25 cellular contexts compared by ENCODE assay signal in the genomic region with DNA sequence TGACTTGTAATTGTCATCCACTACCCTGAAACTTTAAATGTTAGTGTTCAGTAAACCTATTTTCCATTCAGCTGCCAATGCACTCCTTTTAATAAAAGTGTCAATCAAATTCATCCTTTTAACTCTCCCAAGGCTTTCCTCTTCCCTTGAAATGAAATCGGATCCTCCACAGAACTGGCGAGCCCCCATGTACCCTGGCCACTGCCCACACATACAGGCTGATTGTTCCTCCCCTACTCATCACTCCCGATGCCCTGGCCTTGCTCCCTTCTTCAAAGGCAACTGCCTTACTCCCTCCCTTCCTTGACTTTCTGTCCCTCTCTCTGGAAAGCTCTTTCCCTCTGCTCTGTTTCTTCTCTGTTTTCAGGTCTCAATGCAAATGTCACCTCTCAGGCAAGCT. TPM values are rescaled to one million over a fixed set of nuclear protein-coding genes. Genes with fewer than 3 reads are reported as not detected.
DNase-seq lines count a peak whose midpoint lies in the region; ATAC-seq and TF ChIP-seq lines count a peak whose summit lies in the region.
"Had no signal": no experiment of that assay in that cellular context is flagged by ENCODE, and none has a peak within 500 bp of the region (broad histone marks: within the 10 kb centered on the region; RNA-seq: fewer than 3 reads in every experiment).

No MANE protein-coding gene starts in this region.

- peaks cover 17% of the 10 kb centered on the region for H3K9me3 Mint-ChIP-seq in T-helper 1 cell treated with Interleukin-12 subunit alpha and Interleukin-12 subunit beta and Interleukin-4 antibody, amounts not matched to agents 30 μg/mL and 1 μg/mL, for 36 hours
- H3K9me3 Mint-ChIP-seq in CD8-positive, alpha-beta T cell, result peaks cover 7% of the 10 kb centered on the region

- H3K27me3 Mint-ChIP-seq in T-helper 1 cell treated with Interleukin-12 subunit alpha and Interleukin-12 subunit beta and Interleukin-4 antibody, amounts not matched to agents 30 μg/mL and 1 μg/mL, for 36 hours (ENCODE audit: low read depth), result peaks cover 34% of the 10 kb centered on the region
- no peaks in the 10 kb centered on the region for H3K27me3 Mint-ChIP-seq in CD8-positive, alpha-beta T cell (ENCODE audit: low read depth)

- H3K4me3 ChIP-seq in CD8-positive, alpha-beta T cell (ENCODE audit: low read depth, low read length), result no peak overlapping the region
- no peak overlapping the region for H3K4me3 ChIP-seq in osteoblast (ENCODE audit: insufficient read depth, low read length)
- H3K4me3 ChIP-seq: GM23338, SK-N-MC had no signal

- no peaks in the 10 kb centered on the region for H3K79me2 ChIP-seq in osteoblast (ENCODE audit: insufficient read depth, low read length)

- H3K9me3 ChIP-seq in CD8-positive, alpha-beta T cell (ENCODE audit: low read length), result peaks cover 5% of the 10 kb centered on the region
- peaks cover 1% of the 10 kb centered on the region for H3K9me3 ChIP-seq in osteoblast (ENCODE audit: low read depth, low read length)

- CTCF ChIA-PET in CD8-positive, alpha-beta T cell (lab: Charles Lee), result no interaction called here

- H3K4me3 Mint-ChIP-seq in T-helper 1 cell treated with Interleukin-12 subunit alpha and Interleukin-12 subunit beta and Interleukin-4 antibody, amounts not matched to agents 30 μg/mL and 1 μg/mL, for 36 hours, result no peak overlapping the region
- H3K4me3 Mint-ChIP-seq in CD8-positive, alpha-beta T cell, result no peak overlapping the region
- H3K4me3 Mint-ChIP-seq: B cell, GM23338, H9 had no signal

- no peaks in the 10 kb centered on the region for H3K36me3 ChIP-seq in CD8-positive, alpha-beta T cell (ENCODE audit: insufficient read depth, low read length)
- H3K36me3 ChIP-seq in osteoblast (ENCODE audit: insufficient read depth, low read length), result no peaks in the 10 kb centered on the region

- peaks cover 35% of the 10 kb centered on the region for H3K4me1 Mint-ChIP-seq in T-helper 1 cell treated with Interleukin-12 subunit alpha and Interleukin-12 subunit beta and Interleukin-4 antibody, amounts not matched to agents 30 μg/mL and 1 μg/mL, for 36 hours (ENCODE audit: low read depth)
- H3K4me1 Mint-ChIP-seq in CD8-positive, alpha-beta T cell (ENCODE audit: low read depth), result peaks cover 55% of the 10 kb centered on the region
- H3K4me1 Mint-ChIP-seq: GM23338, H9 had no signal

- H2AFZ ChIP-seq in osteoblast (ENCODE audit: low read length), result no peak overlapping the region
- H2AFZ ChIP-seq: GM23338 had no signal

- peak overlapping the region; percentile 18 for H3K27ac Mint-ChIP-seq in T-helper 1 cell treated with Interleukin-12 subunit alpha and Interleukin-12 subunit beta and Interleukin-4 antibody, amounts not matched to agents 30 μg/mL and 1 μg/mL, for 36 hours
- peak overlapping the region; percentile 8 for H3K27ac Mint-ChIP-seq in CD8-positive, alpha-beta T cell
- H3K27ac Mint-ChIP-seq: B cell, GM23338, H9 had no signal

- intact Hi-C loops in CD8-positive, alpha-beta T cell (cut with DNase I, micrococcal nuclease), result loop anchor here in 1 of 2 experiments (5.0 kb wide), 1 partner anchor 324 kb away; no protein-coding TSS in a partner anchor

- peaks cover 49% of the 10 kb centered on the region for H3K4me1 ChIP-seq in CD8-positive, alpha-beta T cell (ENCODE audit: insufficient read depth, low read length)
- H3K4me1 ChIP-seq in osteoblast (ENCODE audit: insufficient read depth, low read length), result no peaks in the 10 kb centered on the region

- DNase-seq in T-helper 1 cell, result no peak
- DNase-seq in CD8-positive, alpha-beta T cell, result no peak
- DNase-seq in islet precursor cell, result peak; percentile 19
- DNase-seq in osteoblast (ENCODE audit: insufficient read length, low spot score, missing footprints), result peak; percentile 35
- no peak for DNase-seq in NAMALWA (ENCODE audit: low spot score)
- DNase-seq in NCI-H1436 treated with DMSO at 0.1 percent for 48 hours (lab: John Stamatoyannopoulos, UW), result no peak
- DNase-seq: DMS53, H9, NCI-H1092, NCI-H1417 treated with DMSO at 0.1 percent for 48 hours, NCI-H187, NCI-H2081 treated with DMSO at 0.1 percent for 48 hours, NCI-H524, NCI-H748 treated with DMSO at 0.1 percent for 48 hours, SIG-M5 had no signal

- H3K36me3 Mint-ChIP-seq in T-helper 1 cell treated with Interleukin-12 subunit alpha and Interleukin-12 subunit beta and Interleukin-4 antibody, amounts not matched to agents 30 μg/mL and 1 μg/mL, for 36 hours (ENCODE audit: low read depth), result peaks cover 6% of the 10 kb centered on the region
- peaks cover 9% of the 10 kb centered on the region for H3K36me3 Mint-ChIP-seq in CD8-positive, alpha-beta T cell

- TF ChIP-seq CTCF in CD8-positive, alpha-beta T cell (IDR thresholded peaks at IDR 0.05), result no peak
- TF ChIP-seq CTCF in osteoblast (IDR thresholded peaks at IDR 0.05; ENCODE audit: extremely low read depth, low read depth, low read length), result no peak

- POLR2A ChIA-PET in CD8-positive, alpha-beta T cell (lab: Charles Lee), result interaction anchor here (0.9 kb wide), 1 partner anchor 35 kb away, joined by 3 read pairs; no protein-coding TSS in a partner anchor

- no peak overlapping the region for H3K27ac ChIP-seq in CD8-positive, alpha-beta T cell (ENCODE audit: low read depth, low read length)
- no peak overlapping the region for H3K27ac ChIP-seq in osteoblast (ENCODE audit: low read depth, low read length)
- H3K27ac ChIP-seq: 22Rv1, C4-2B, SK-N-MC had no signal

- H3K4me2 ChIP-seq in osteoblast (ENCODE audit: insufficient read depth, low read length), result no peak overlapping the region
- H3K4me2 ChIP-seq: GM23338 had no signal

- ATAC-seq in CD8-positive, alpha-beta T cell, result no peak
- ATAC-seq in HG03025 (IDR thresholded peaks at IDR 0.05; ENCODE audit: low FRiP score, unreplicated experiment), result no peak
- ATAC-seq: GM23338 had no signal

- H4K20me1 ChIP-seq in osteoblast (ENCODE audit: insufficient read depth, low read length), result no peaks in the 10 kb centered on the region

- H3K27me3 ChIP-seq in CD8-positive, alpha-beta T cell (ENCODE audit: insufficient read depth, low read length), result no peaks in the 10 kb centered on the region
- H3K27me3 ChIP-seq in osteoblast (ENCODE audit: insufficient read depth, low read length), result no peaks in the 10 kb centered on the region

RNA-seq across cellular contexts. Expression of gene KRT33A, which starts 7.6 kb away (rescaled TPM):
- total RNA-seq in CD8-positive, alpha-beta T cell, result not detected
- not detected in 2 replicates for total RNA-seq in osteoblast
- total RNA-seq: B cell, Daoy, G401, GM23338, H9, HT-29 had no signal

RNA-seq across cellular contexts. Expression of gene KRT33B, which starts 26.6 kb away (rescaled TPM):
- not detected for total RNA-seq in CD8-positive, alpha-beta T cell
- total RNA-seq in osteoblast, result 0.29 and 1.1 TPM in 2 replicates
- total RNA-seq: B cell, Daoy, G401, GM23338, H9, HT-29 had no signal

RNA-seq across cellular contexts. Expression of gene KRTAP17-1, which starts 27.5 kb away (rescaled TPM):
- total RNA-seq in CD8-positive, alpha-beta T cell, result not detected
- not detected in 2 replicates for total RNA-seq in osteoblast
- total RNA-seq: B cell, Daoy, G401, GM23338, H9, HT-29 had no signal

RNA-seq across cellular contexts. Expression of gene KRTAP16-1, which starts 33.9 kb away (rescaled TPM):
- 1 to 10 TPM in 1 of 2 experiments, under 1 TPM in 1; 1.00 to 1.1 TPM for total RNA-seq in CD8-positive, alpha-beta T cell
- not detected in 2 replicates for total RNA-seq in osteoblast
- total RNA-seq: B cell, Daoy, G401, GM23338, H9, HT-29 had no signal

RNA-seq across cellular contexts. Expression of gene KRT34, which starts 39.1 kb away (rescaled TPM):
- not detected for total RNA-seq in CD8-positive, alpha-beta T cell
- 9.4 and 11.2 TPM in 2 replicates for total RNA-seq in osteoblast
- total RNA-seq: B cell, G401, GM23338, H9, HT-29 had no signal

Comparison
In these comparisons a context has a peak if more than half of its experiments do, and no peak if none do; other contexts are left out.
1. DNase-seq: peak in islet precursor cell (single experiment) and osteoblast (single experiment); none in T-helper 1 cell (0 of 5), CD8-positive, alpha-beta T cell (0 of 7), NAMALWA (single experiment) and NCI-H1436 treated with DMSO at 0.1 percent for 48 hours (single experiment).